ENCODE assay signal across 18 cellular contexts in genomic region chr14:39258782-39259545, GRCh38. TPM values are rescaled to one million over a fixed set of nuclear protein-coding genes. Genes with fewer than 3 reads are reported as not detected.
DNase-seq lines count a peak whose midpoint lies in the region; ATAC-seq and TF ChIP-seq lines count a peak whose summit lies in the region.
"Had no signal": no experiment of that assay in that cellular context is flagged by ENCODE, and none has a peak within 500 bp of the region (broad histone marks: within the 10 kb centered on the region; RNA-seq: fewer than 3 reads in every experiment).

No MANE protein-coding gene starts in this region.

- H3K9ac ChIP-seq in neuronal stem cell (ENCODE audit: low read depth, low read length, poor library complexity): no peak overlapping the region

- H3K79me2 ChIP-seq in GM23338 (replicated peaks; ENCODE audit: insufficient read depth): no peaks in the 10 kb centered on the region

- no peak overlapping the region for H3K4me2 ChIP-seq in GM23338
- no peak overlapping the region for H3K4me2 ChIP-seq in neuronal stem cell (ENCODE audit: insufficient read depth, low read length, poor library complexity, severe bottlenecking)

- no peaks in the 10 kb centered on the region for H3K79me1 ChIP-seq in neuronal stem cell (ENCODE audit: low read depth, low read length)

- no peaks in the 10 kb centered on the region for H4K20me1 ChIP-seq in GM23338 (replicated peaks; ENCODE audit: insufficient read depth)

- H3K9me3 Mint-ChIP-seq in GM23338: peaks cover 19% of the 10 kb centered on the region; the same call in 2 of the 3 replicates
- H3K9me3 Mint-ChIP-seq in chondrocyte (ENCODE audit: low read depth): peaks cover 7% of the 10 kb centered on the region

- no peak overlapping the region for H2BK12ac ChIP-seq in neuronal stem cell (ENCODE audit: low read length)

- WGBS in neuronal stem cell (ENCODE audit: extremely low coverage in 2 of 2, insufficient read length in 2 of 2, insufficient replicate concordance in 1 of 2), 2 donors: no CpG with 5 or more reads among the region's 12 CpGs

- no peaks in the 10 kb centered on the region for H3K9me3 ChIP-seq in RWPE2 (ENCODE audit: severe bottlenecking)
- H3K9me3 ChIP-seq in neuronal stem cell (replicated peaks in 1 of 2; ENCODE audit: control insufficient read depth in 2 of 2, insufficient read depth in 1 of 2, low read depth in 1 of 2, low read length in 2 of 2): no peaks in the 10 kb centered on the region

- no peak overlapping the region for H3K27ac ChIP-seq in GM23338 (ENCODE audit: low read depth)
- H3K27ac ChIP-seq in RWPE2 (ENCODE audit: poor library complexity, severe bottlenecking): no peak overlapping the region
- H3K27ac ChIP-seq in neuronal stem cell (replicated peaks; ENCODE audit: low read length): no peak overlapping the region

- no peak overlapping the region for H3K27ac Mint-ChIP-seq in GM23338
- H3K27ac Mint-ChIP-seq in chondrocyte (ENCODE audit: unreplicated experiment): no peak overlapping the region
- H3K27ac Mint-ChIP-seq: CD4-positive, alpha-beta memory T cell had no signal

- H4K8ac ChIP-seq in neuronal stem cell (ENCODE audit: low read depth, low read length): no peak overlapping the region

- no peak overlapping the region for H2BK120ac ChIP-seq in neuronal stem cell (ENCODE audit: low read depth, low read length)

- H2AK5ac ChIP-seq in neuronal stem cell (ENCODE audit: low read depth, low read length): no peak overlapping the region

- no peaks in the 10 kb centered on the region for H3K4me1 ChIP-seq in GM23338 (ENCODE audit: insufficient read depth)
- H3K4me1 ChIP-seq in RWPE2 (ENCODE audit: insufficient read depth, poor library complexity, severe bottlenecking): no peaks in the 10 kb centered on the region
- no peaks in the 10 kb centered on the region for H3K4me1 ChIP-seq in neuronal stem cell (ENCODE audit: control insufficient read depth in 2 of 2, insufficient read depth in 1 of 2, low read depth in 1 of 2, low read length in 2 of 2)

- no peak overlapping the region for H3K4me3 Mint-ChIP-seq in GM23338
- no peak overlapping the region for H3K4me3 Mint-ChIP-seq in chondrocyte (ENCODE audit: unreplicated experiment)
- H3K4me3 Mint-ChIP-seq: CD4-positive, alpha-beta memory T cell had no signal

- no peak overlapping the region for H2BK5ac ChIP-seq in neuronal stem cell (ENCODE audit: low read length)

- no peak overlapping the region for H3K23ac ChIP-seq in neuronal stem cell (ENCODE audit: low read depth, low read length, poor library complexity)

- TF ChIP-seq CTCF in GM23338 (conservative IDR thresholded peaks at IDR 0.05; ENCODE audit: low read depth in 2 of 2): no peak
- no peak for TF ChIP-seq CTCF in RWPE2 (IDR thresholded peaks at IDR 0.05; ENCODE audit: poor library complexity, severe bottlenecking)
- no peak for TF ChIP-seq CTCF in chondrocyte (IDR thresholded peaks at IDR 0.05)

- H3K27me3 ChIP-seq in GM23338 (ENCODE audit: insufficient read depth): no peaks in the 10 kb centered on the region
- no peaks in the 10 kb centered on the region for H3K27me3 ChIP-seq in RWPE2 (ENCODE audit: insufficient read depth, poor library complexity, severe bottlenecking)
- peaks cover 0 to 3% (median 0%) of the 10 kb centered on the region in 3 experiments for H3K27me3 ChIP-seq in neuronal stem cell (ENCODE audit: control insufficient read depth in 3 of 3, insufficient read depth in 3 of 3, low read depth in 1 of 3, low read length in 3 of 3)

- H3K4me1 Mint-ChIP-seq in GM23338: no peaks in the 10 kb centered on the region
- H3K4me1 Mint-ChIP-seq in chondrocyte (ENCODE audit: low read depth): peaks cover 8% of the 10 kb centered on the region

- no peak overlapping the region for H3K14ac ChIP-seq in neuronal stem cell (ENCODE audit: low read length)

- H3F3A ChIP-seq in GM23338 (replicated peaks; ENCODE audit: low read depth): no peaks in the 10 kb centered on the region

- DNase-seq in GM23338 (ENCODE audit: low spot score) (no peak), RWPE2 (ENCODE audit: low spot score) (peak; percentile 67), chondrocyte (ENCODE audit: low spot score) (peak; percentile 91), neuronal stem cell (ENCODE audit: low spot score) (no peak), HEK293T (ENCODE audit: extremely low spot score) (no peak), DMS79 (lab: John Stamatoyannopoulos, UW) (no peak), HT-29 (ENCODE audit: low spot score) (no peak), DMS53 (lab: John Stamatoyannopoulos, UW) (no peak)
- DNase-seq: C1 segment of cervical spinal cord; Calu3; CD4-positive, alpha-beta memory T cell; COR-L47; EL; GDM1; GOT3; H7; HCEC 1CT had no signal

- no peaks in the 10 kb centered on the region for H3K9me2 ChIP-seq in GM23338 (ENCODE audit: insufficient read depth)

- H2BK15ac ChIP-seq in neuronal stem cell (ENCODE audit: low read length): no peak overlapping the region

- POLR2A ChIA-PET in HEK293T (lab: Yijun Ruan, JAX): no interaction called here

- peaks cover 2% of the 10 kb centered on the region for H3K27me3 Mint-ChIP-seq in GM23338 (ENCODE audit: insufficient read depth, low read depth, poor library complexity)
- H3K27me3 Mint-ChIP-seq in chondrocyte (ENCODE audit: low read depth): peaks cover 1% of the 10 kb centered on the region
- H3K27me3 Mint-ChIP-seq: CD4-positive, alpha-beta memory T cell had no signal

- H3K36me3 Mint-ChIP-seq in GM23338 (ENCODE audit: low read depth) (no peaks in the 10 kb centered on the region), chondrocyte (ENCODE audit: low read depth) (peaks cover 1% of the 10 kb centered on the region)

- H4K91ac ChIP-seq in neuronal stem cell (ENCODE audit: low read depth, low read length, poor library complexity): no peak overlapping the region

- H3K4me3 ChIP-seq in GM23338: no peak overlapping the region
- no peak overlapping the region for H3K4me3 ChIP-seq in RWPE2 (ENCODE audit: severe bottlenecking)
- H3K4me3 ChIP-seq in neuronal stem cell (ENCODE audit: low read length in 2 of 2): no peak overlapping the region
- H3K4me3 ChIP-seq: GM12878 had no signal

- ATAC-seq in GM23338: no peak
- ATAC-seq in RWPE2 (ENCODE audit: low read depth): 0 out of 3 replicates have a peak, but pooled peaks have one; percentile 19
- ATAC-seq: GM12878 had no signal

- H3K36me3 ChIP-seq in GM23338 (ENCODE audit: insufficient read depth) (no peaks in the 10 kb centered on the region), RWPE2 (ENCODE audit: low read depth) (no peaks in the 10 kb centered on the region), neuronal stem cell (replicated peaks in 1 of 2; ENCODE audit: control insufficient read depth in 2 of 2, insufficient read depth in 2 of 2, low read length in 2 of 2) (no peaks in the 10 kb centered on the region)

- no peak overlapping the region for H3K4ac ChIP-seq in neuronal stem cell (ENCODE audit: low read length)

- peak overlapping the region; percentile 66; the same call in 1 of the 2 replicates for H2AFZ ChIP-seq in GM23338
- no peak overlapping the region for H2AFZ ChIP-seq in neuronal stem cell (ENCODE audit: low read length)

- CTCF ChIA-PET in HEK293T (lab: Yijun Ruan, JAX): interaction anchor here (0.6 kb wide), 1 partner anchor 37 kb away, joined by 6 read pairs; no protein-coding TSS in a partner anchor

- H3K18ac ChIP-seq in neuronal stem cell (ENCODE audit: low read length): peak overlapping the region; percentile 71

TF ChIP-seq in GM23338, 12 proteins besides CTCF, POLR2A, EP300 and RAD21 (continues in another document):
- TF ChIP-seq ZNF331 (CRISPR knock-in tag; IDR thresholded peaks at IDR 0.05; ENCODE audit: low read depth): no peak

TF ChIP-seq in HEK293T, 16 proteins besides CTCF, POLR2A, EP300 and RAD21:
- TF ChIP-seq BHLHE40 (IDR thresholded peaks at IDR 0.05; ENCODE audit: borderline replicate concordance) (no peak), FOXM1 (IDR thresholded peaks at IDR 0.05; ENCODE audit: borderline replicate concordance) (no peak), NFRKB (IDR thresholded peaks at IDR 0.05) (no peak), CTBP1 (IDR thresholded peaks at IDR 0.05; ENCODE audit: borderline replicate concordance) (no peak), PKNOX1 (IDR thresholded peaks at IDR 0.05) (no peak), LEF1 (IDR thresholded peaks at IDR 0.05; ENCODE audit: borderline replicate concordance) (no peak), SP1 (IDR thresholded peaks at IDR 0.05) (no peak)

RNA-seq across cellular contexts. Expression of gene MIA2, which starts 25.2 kb away (rescaled TPM):
- total RNA-seq in GM23338 (2014; rRNA removed; shearing (Covaris generic)): 8.5 and 10.9 TPM in 2 replicates
- 8.6 and 9.5 TPM in 2 replicates for polyA plus RNA-seq in GM23338 (2016; fragmentation: Nextera tagmentation; extraction: Ambion mirVana)
- total RNA-seq in chondrocyte: 23.0 to 27.3 TPM (median 26.6 TPM) in 3 replicates
- polyA plus RNA-seq in neuronal stem cell (2013, experiment 1 of 2): 11.5 TPM
- 12.2 TPM for polyA plus RNA-seq in neuronal stem cell (2013, experiment 2 of 2)
- 6.2 and 8.0 TPM in 2 replicates for total RNA-seq in HT-29 (2014; rRNA removed; shearing (Covaris generic))

Comparison
In these comparisons a context has a peak if more than half of its experiments do, and no peak if none do; other contexts are left out.
1. DNase-seq: peak in RWPE2 (single experiment) and chondrocyte (single experiment); none in GM23338 (single experiment), neuronal stem cell (single experiment), HEK293T (single experiment), DMS79 (single experiment), HT-29 (single experiment) and DMS53 (single experiment).